Comparison of ENCODE assay signal across 16 cellular contexts in the genomic region with DNA sequence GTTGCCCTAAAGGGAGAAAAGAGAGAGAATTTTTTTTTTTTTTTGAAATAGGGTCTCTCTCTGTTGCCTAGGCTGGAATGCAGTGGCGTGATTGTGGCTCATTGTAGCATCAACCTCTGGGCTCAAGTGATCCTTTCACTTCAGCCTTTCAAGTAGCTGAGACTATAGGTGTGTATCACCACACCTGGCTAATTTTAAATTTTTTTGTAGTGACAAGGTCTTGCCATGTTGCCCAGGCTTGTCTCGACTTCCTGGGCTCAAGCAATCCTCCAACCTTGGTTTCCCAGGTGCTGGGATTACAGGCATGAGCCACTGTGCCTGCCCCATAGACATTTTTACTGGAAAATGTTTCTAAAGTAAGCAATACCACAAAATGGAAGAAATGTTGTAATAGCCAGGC. TPM values are rescaled to one million over a fixed set of nuclear protein-coding genes. Genes with fewer than 3 reads are reported as not detected.
A peak's percentile ranks its signal among the peaks of the same experiment; 100 is the strongest.
DNase-seq lines count a peak whose midpoint lies in the region; ATAC-seq and TF ChIP-seq lines count a peak whose summit lies in the region.
"Had no signal": no experiment of that assay in that cellular context is flagged by ENCODE, and none has a peak within 500 bp of the region (broad histone marks: within the 10 kb centered on the region; RNA-seq: fewer than 3 reads in every experiment).

No MANE protein-coding gene starts in this region.

- TF ChIP-seq CTCF in RWPE2 (IDR thresholded peaks at IDR 0.05; ENCODE audit: poor library complexity, severe bottlenecking), result no peak
- no peak for TF ChIP-seq CTCF in epithelial cell of esophagus (IDR thresholded peaks at IDR 0.05; ENCODE audit: insufficient read depth, low read depth, low read length, missing control alignments)
- TF ChIP-seq CTCF in foreskin keratinocyte (conservative IDR thresholded peaks at IDR 0.05), result no peak
- TF ChIP-seq CTCF in GM20000 (IDR thresholded peaks at IDR 0.05; ENCODE audit: extremely low read depth, missing control alignments), result no peak

- peak; percentile 27 for DNase-seq in HPDE6-E6E7 (ENCODE audit: extremely low spot score)
- peak; percentile 83 for DNase-seq in RWPE2 (ENCODE audit: low spot score)
- DNase-seq in epithelial cell of esophagus (ENCODE audit: low read depth), result peak; percentile 98
- peak; percentile 98 to 99 for DNase-seq in foreskin keratinocyte
- DNase-seq in NCI-H1048 (lab: John Stamatoyannopoulos, UW), result no peak
- no peak for DNase-seq in NAMALWA (ENCODE audit: low spot score)
- no peak for DNase-seq in GM20000 (ENCODE audit: low spot score)
- DNase-seq: ACHN; BE2C; C1 segment of cervical spinal cord; CD4-positive, CD25-positive, alpha-beta regulatory T cell; CD8-positive, alpha-beta memory T cell; COR-L47; GM23248 had no signal

- no peak overlapping the region for H3K4me3 ChIP-seq in RWPE2 (ENCODE audit: severe bottlenecking)
- H3K4me3 ChIP-seq in epithelial cell of esophagus (ENCODE audit: low read length), result no peak overlapping the region
- H3K4me3 ChIP-seq: GM23248, HAP-1 had no signal

- ATAC-seq in RWPE2 (ENCODE audit: low read depth) (peak; percentile 97), foreskin keratinocyte (peak; percentile 99), HG03378 (IDR thresholded peaks at IDR 0.05; ENCODE audit: unreplicated experiment) (no peak)

- H3K4me1 ChIP-seq in RWPE2 (ENCODE audit: insufficient read depth, poor library complexity, severe bottlenecking) (peaks cover 19% of the 10 kb centered on the region), foreskin keratinocyte (peaks cover 31% of the 10 kb centered on the region)
- H3K4me1 ChIP-seq: BE2C, HAP-1 had no signal

- H3K9me3 ChIP-seq in RWPE2 (ENCODE audit: severe bottlenecking), result no peaks in the 10 kb centered on the region
- H3K9me3 ChIP-seq: BE2C, HAP-1 had no signal

- H3K36me3 ChIP-seq in RWPE2 (ENCODE audit: low read depth), result peaks cover 65% of the 10 kb centered on the region

- H3K27ac ChIP-seq in RWPE2 (ENCODE audit: poor library complexity, severe bottlenecking) (peak overlapping the region; percentile 98), foreskin keratinocyte (peak overlapping the region; percentile 97)
- H3K27ac ChIP-seq: GM23248 had no signal

- H3K27me3 ChIP-seq in RWPE2 (ENCODE audit: insufficient read depth, poor library complexity, severe bottlenecking) (no peaks in the 10 kb centered on the region), foreskin keratinocyte (no peaks in the 10 kb centered on the region)
- H3K27me3 ChIP-seq: BE2C had no signal

RNA-seq across cellular contexts. Expression of a gene that starts 36.8 kb away (rescaled TPM):
- total RNA-seq in foreskin keratinocyte, result 53.9 and 57.7 TPM in 2 replicates
- polyA plus RNA-seq in foreskin keratinocyte, result 63.6 and 73.9 TPM in 2 replicates

RNA-seq across cellular contexts. Expression of a gene that starts 39.8 kb away (rescaled TPM):
- 114 TPM in 2 replicates for total RNA-seq in foreskin keratinocyte
- 52.4 and 58.4 TPM in 2 replicates for polyA plus RNA-seq in foreskin keratinocyte

Comparison
In these comparisons a context has a peak if more than half of its experiments do, and no peak if none do; other contexts are left out.
1. DNase-seq: peak in HPDE6-E6E7 (single experiment), RWPE2 (single experiment), epithelial cell of esophagus (single experiment) and foreskin keratinocyte (2 of 2); none in NCI-H1048 (single experiment), NAMALWA (single experiment) and GM20000 (single experiment).